ENCODE assay signal across 1 cellular context in the genomic region with DNA sequence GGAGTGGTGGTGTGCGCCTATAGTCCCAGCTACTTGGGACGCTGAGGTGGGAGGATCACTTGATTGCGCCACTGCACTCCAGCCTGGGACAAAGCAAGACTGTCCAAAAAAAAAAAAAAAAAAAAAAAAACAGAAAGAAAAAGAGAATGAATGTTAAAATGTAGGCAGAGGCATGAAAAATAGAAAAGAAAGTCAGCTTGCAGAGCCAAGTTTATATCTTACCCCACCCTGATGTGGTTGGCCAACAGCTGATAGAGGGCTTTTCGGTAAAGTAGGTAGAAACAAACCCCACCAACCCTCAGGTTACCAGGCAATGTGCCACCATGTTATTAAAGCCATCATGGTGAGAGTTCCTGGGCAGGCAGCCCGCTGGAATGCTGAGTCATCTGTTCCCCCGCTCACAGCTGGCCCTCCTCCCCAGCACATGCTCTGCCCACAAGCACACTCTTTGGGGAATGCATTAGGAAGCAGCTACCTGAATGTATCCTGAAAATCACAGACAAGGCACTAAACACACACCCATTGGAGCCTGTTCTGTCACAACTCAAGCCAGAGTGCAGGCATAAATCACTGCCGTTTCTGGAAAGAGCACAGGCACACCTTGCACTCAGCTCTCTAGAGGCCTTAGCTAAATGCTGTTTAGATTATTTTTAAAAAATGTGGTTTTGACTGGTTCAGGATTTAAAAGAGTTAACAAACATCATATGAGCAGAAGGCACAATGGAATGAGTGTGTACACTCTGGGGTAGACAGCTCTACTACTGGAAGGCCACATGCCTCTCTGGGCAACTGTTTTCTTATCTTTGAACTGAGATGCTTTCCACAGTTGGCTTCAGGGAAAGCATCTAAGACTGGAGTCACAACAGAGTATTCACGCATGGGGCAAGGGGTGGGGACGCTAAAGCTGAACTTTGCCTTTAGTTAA.
A peak's percentile ranks its signal among the peaks of the same experiment; 100 is the strongest.
TF ChIP-seq lines count a peak whose summit lies in the region.

No MANE protein-coding gene starts in this region.

TF ChIP-seq in K562, 482 proteins besides CTCF, POLR2A, EP300 and RAD21 (continued from another document and continues in another):
- peak in 1 of 2 experiments; percentile 81; a peak in 2 of 4 replicates for TF ChIP-seq ZNF318 (IDR thresholded peaks at IDR 0.05; ENCODE audit: borderline replicate concordance in 1 of 2, low read depth in 1 of 2)
- TF ChIP-seq EWSR1 (IDR thresholded peaks at IDR 0.05; ENCODE audit: borderline replicate concordance, low read depth, partially characterized antibody), result no peak
- no peak for TF ChIP-seq KHSRP (IDR thresholded peaks at IDR 0.05)
- no peak for TF ChIP-seq USF1 (CRISPR knock-in tag; IDR thresholded peaks at IDR 0.05)
- no peak for TF ChIP-seq POLR3A (IDR thresholded peaks at IDR 0.05; ENCODE audit: borderline replicate concordance, extremely low read depth, insufficient read depth, insufficient read length)
- no peak for TF ChIP-seq ILK (tag; IDR thresholded peaks at IDR 0.05; ENCODE audit: borderline replicate concordance, low read depth)
- TF ChIP-seq CEBPB (tag; IDR thresholded peaks at IDR 0.05), result 0 out of 2 replicates have a peak, but pooled peaks have one; percentile 6
- no peak for TF ChIP-seq CHD4 (IDR thresholded peaks at IDR 0.05; ENCODE audit: insufficient read depth, insufficient replicate concordance, low read depth, low read length, poor library complexity, severe bottlenecking)
- TF ChIP-seq ZNF695 (CRISPR knock-in tag; IDR thresholded peaks at IDR 0.05), result no peak
- TF ChIP-seq TBL1XR1 (IDR thresholded peaks at IDR 0.05; ENCODE audit: low read length in 2 of 2), result no peak
- no peak for TF ChIP-seq ZHX1 (conservative IDR thresholded peaks at IDR 0.05; ENCODE audit: low read length)
- peak; percentile 80 to 83; a peak in 2 of 4 replicates for TF ChIP-seq TEAD1 (CRISPR knock-in tag; IDR thresholded peaks at IDR 0.05)
- TF ChIP-seq E2F5 (CRISPR knock-in tag; IDR thresholded peaks at IDR 0.05), result no peak
- TF ChIP-seq, protein P1, sequence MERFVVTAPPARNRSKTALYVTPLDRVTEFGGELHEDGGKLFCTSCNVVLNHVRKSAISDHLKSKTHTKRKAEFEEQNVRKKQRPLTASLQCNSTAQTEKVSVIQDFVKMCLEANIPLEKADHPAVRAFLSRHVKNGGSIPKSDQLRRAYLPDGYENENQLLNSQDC (CRISPR knock-in tag; IDR thresholded peaks at IDR 0.05), result no peak
- TF ChIP-seq HDAC1 (IDR thresholded peaks at IDR 0.05), result peak in 1 of 2 experiments; percentile 78; a peak in 2 of 4 replicates
- no peak for TF ChIP-seq NR0B1 (IDR thresholded peaks at IDR 0.05; ENCODE audit: partially characterized antibody)
- TF ChIP-seq DACH1 (IDR thresholded peaks at IDR 0.05; ENCODE audit: partially characterized antibody), result peak; percentile 86
- TF ChIP-seq MAFK (IDR thresholded peaks at IDR 0.05; ENCODE audit: low read length), result peak; percentile 96
- TF ChIP-seq ATF3 (IDR thresholded peaks at IDR 0.05), result peak; percentile 72
- no peak for TF ChIP-seq ATF3 (CRISPR knock-in tag; conservative IDR thresholded peaks at IDR 0.05)
- no peak for TF ChIP-seq ZNF224 (CRISPR knock-in tag; IDR thresholded peaks at IDR 0.05)
- TF ChIP-seq, protein P2, sequence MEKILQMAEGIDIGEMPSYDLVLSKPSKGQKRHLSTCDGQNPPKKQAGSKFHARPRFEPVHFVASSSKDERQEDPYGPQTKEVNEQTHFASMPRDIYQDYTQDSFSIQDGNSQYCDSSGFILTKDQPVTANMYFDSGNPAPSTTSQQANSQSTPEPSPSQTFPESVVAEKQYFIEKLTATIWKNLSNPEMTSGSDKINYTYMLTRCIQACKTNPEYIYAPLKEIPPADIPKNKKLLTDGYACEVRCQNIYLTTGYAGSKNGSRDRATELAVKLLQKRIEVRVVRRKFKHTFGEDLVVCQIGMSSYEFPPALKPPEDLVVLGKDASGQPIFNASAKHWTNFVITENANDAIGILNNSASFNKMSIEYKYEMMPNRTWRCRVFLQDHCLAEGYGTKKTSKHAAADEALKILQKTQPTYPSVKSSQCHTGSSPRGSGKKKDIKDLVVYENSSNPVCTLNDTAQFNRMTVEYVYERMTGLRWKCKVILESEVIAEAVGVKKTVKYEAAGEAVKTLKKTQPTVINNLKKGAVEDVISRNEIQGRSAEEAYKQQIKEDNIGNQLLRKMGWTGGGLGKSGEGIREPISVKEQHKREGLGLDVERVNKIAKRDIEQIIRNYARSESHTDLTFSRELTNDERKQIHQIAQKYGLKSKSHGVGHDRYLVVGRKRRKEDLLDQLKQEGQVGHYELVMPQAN (IDR thresholded peaks at IDR 0.05; ENCODE audit: borderline replicate concordance), result peak; percentile 31; the same call in 1 of the 2 replicates
- TF ChIP-seq, protein P3, sequence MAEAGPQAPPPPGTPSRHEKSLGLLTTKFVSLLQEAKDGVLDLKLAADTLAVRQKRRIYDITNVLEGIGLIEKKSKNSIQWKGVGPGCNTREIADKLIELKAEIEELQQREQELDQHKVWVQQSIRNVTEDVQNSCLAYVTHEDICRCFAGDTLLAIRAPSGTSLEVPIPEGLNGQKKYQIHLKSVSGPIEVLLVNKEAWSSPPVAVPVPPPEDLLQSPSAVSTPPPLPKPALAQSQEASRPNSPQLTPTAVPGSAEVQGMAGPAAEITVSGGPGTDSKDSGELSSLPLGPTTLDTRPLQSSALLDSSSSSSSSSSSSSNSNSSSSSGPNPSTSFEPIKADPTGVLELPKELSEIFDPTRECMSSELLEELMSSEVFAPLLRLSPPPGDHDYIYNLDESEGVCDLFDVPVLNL (CRISPR knock-in tag; IDR thresholded peaks at IDR 0.05; ENCODE audit: low read depth), result no peak
- TF ChIP-seq ZNF347 (CRISPR knock-in tag; IDR thresholded peaks at IDR 0.05; ENCODE audit: low read depth), result no peak
- TF ChIP-seq ARID3B (CRISPR knock-in tag; IDR thresholded peaks at IDR 0.05; ENCODE audit: borderline replicate concordance), result no peak
- no peak for TF ChIP-seq MTF1 (CRISPR knock-in tag; IDR thresholded peaks at IDR 0.05; ENCODE audit: borderline replicate concordance)
